In the genomic region with DNA sequence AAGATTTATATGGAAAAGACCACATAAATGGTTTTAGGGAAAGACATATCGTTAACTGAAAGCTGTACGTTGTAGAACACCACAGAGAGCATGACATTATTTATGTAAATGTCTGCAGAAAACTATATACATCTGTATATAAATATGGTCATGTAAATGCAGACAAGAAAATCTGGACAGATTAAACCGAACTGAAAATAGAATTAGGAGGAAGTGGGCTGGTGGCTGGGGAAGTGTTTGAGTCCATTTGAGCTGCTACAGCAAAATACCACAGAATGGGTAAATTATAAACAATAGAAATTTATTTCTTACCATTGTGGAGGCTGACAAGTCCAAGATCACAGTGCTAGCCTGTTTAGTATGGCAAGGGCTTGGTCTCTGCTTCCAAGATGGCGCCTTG, we compare ENCODE assay signal across 18 cellular contexts. TPM values are rescaled to one million over a fixed set of nuclear protein-coding genes. Genes with fewer than 3 reads are reported as not detected.
DNase-seq lines count a peak whose midpoint lies in the region; ATAC-seq, FAIRE-seq and TF ChIP-seq lines count a peak whose summit lies in the region.
"Had no signal": no experiment of that assay in that cellular context is flagged by ENCODE, and none has a peak within 500 bp of the region (broad histone marks: within the 10 kb centered on the region; RNA-seq: fewer than 3 reads in every experiment).

No MANE protein-coding gene starts in this region.

- DNase-seq in GM18507 (ENCODE audit: extremely low spot score, insufficient read length, low read depth) (no peak), NAMALWA (ENCODE audit: low spot score) (peak; percentile 37), activated B cell treated with CpG ODN at 0.5 μM for 24 hours (no peak), GM19238 (ENCODE audit: insufficient read length, low spot score) (no peak), retina (no peak)
- DNase-seq: BE2C, DMS 273 treated with DMSO at 0.1 percent for 48 hours, GM23248, MM.1S, NCI-H1436 treated with DMSO at 0.1 percent for 48 hours, NCI-H2081, NCI-H510A treated with DMSO at 0.1 percent for 48 hours, PC-9, T-helper 2 cell had no signal

- peak overlapping the region; percentile 91 for H3K27ac Mint-ChIP-seq in activated B cell treated with CpG ODN at 0.5 μM for 24 hours
- H3K27ac Mint-ChIP-seq in stimulated activated memory B cell treated with anti-CD40 and anti-IgM and Interleukin-4, amounts not matched to agents 10 μg/mL and 1 μg/mL and 100 μg/mL, for 72 hours, result peak overlapping the region; percentile 67

- TF ChIP-seq CTCF in activated B cell treated with CpG ODN at 0.5 μM for 24 hours (IDR thresholded peaks at IDR 0.05), result no peak

- POLR2A ChIA-PET in activated B cell treated with CpG ODN at 0.5 μM for 24 hours (lab: Charles Lee), result interaction anchor here (0.6 to 2.5 kb wide), 7 partner anchors 10 to 183 kb away, joined by 3 to 10 read pairs (median 4); a partner anchor contains a TSS

- FAIRE-seq in GM18507 (lab: Jason Lieb, UNC), result peak; percentile 70

- CTCF ChIA-PET in activated B cell treated with CpG ODN at 0.5 μM for 24 hours (lab: Charles Lee), result interaction anchor here (1.2 kb wide), 1 partner anchor 16 kb away, joined by 4 read pairs; no protein-coding TSS in a partner anchor

- no peaks in the 10 kb centered on the region for H3K27me3 Mint-ChIP-seq in activated B cell treated with CpG ODN at 0.5 μM for 24 hours
- H3K27me3 Mint-ChIP-seq in stimulated activated memory B cell treated with anti-CD40 and anti-IgM and Interleukin-4, amounts not matched to agents 10 μg/mL and 1 μg/mL and 100 μg/mL, for 72 hours, result no peaks in the 10 kb centered on the region

- no peaks in the 10 kb centered on the region for H3K36me3 Mint-ChIP-seq in activated B cell treated with CpG ODN at 0.5 μM for 24 hours (ENCODE audit: low read depth)
- H3K36me3 Mint-ChIP-seq in stimulated activated memory B cell treated with anti-CD40 and anti-IgM and Interleukin-4, amounts not matched to agents 10 μg/mL and 1 μg/mL and 100 μg/mL, for 72 hours, result peaks cover 6% of the 10 kb centered on the region

- peaks cover 5% of the 10 kb centered on the region for H3K9me3 Mint-ChIP-seq in activated B cell treated with CpG ODN at 0.5 μM for 24 hours
- H3K9me3 Mint-ChIP-seq in stimulated activated memory B cell treated with anti-CD40 and anti-IgM and Interleukin-4, amounts not matched to agents 10 μg/mL and 1 μg/mL and 100 μg/mL, for 72 hours, result peaks cover 6% of the 10 kb centered on the region

- ATAC-seq in activated B cell treated with CpG ODN at 0.5 μM for 24 hours (ENCODE audit: low read depth) (peak; percentile 12), HG02852 (IDR thresholded peaks at IDR 0.05; ENCODE audit: unreplicated experiment) (no peak), HG03095 (IDR thresholded peaks at IDR 0.05; ENCODE audit: unreplicated experiment) (no peak)
- ATAC-seq in stimulated activated memory B cell treated with anti-CD40 and anti-IgM and Interleukin-4, amounts not matched to agents 10 μg/mL and 1 μg/mL and 100 μg/mL, for 72 hours, result no peak
- ATAC-seq: HCT116 had no signal

- peak overlapping the region; percentile 24 for H3K4me3 Mint-ChIP-seq in activated B cell treated with CpG ODN at 0.5 μM for 24 hours
- H3K4me3 Mint-ChIP-seq in stimulated activated memory B cell treated with anti-CD40 and anti-IgM and Interleukin-4, amounts not matched to agents 10 μg/mL and 1 μg/mL and 100 μg/mL, for 72 hours, result no peak overlapping the region

- intact Hi-C loops in activated B cell treated with CpG ODN at 0.5 μM for 24 hours (cut with micrococcal nuclease), result no loop called here

- H3K4me1 Mint-ChIP-seq in activated B cell treated with CpG ODN at 0.5 μM for 24 hours, result peaks cover 91% of the 10 kb centered on the region
- peaks cover 86% of the 10 kb centered on the region for H3K4me1 Mint-ChIP-seq in stimulated activated memory B cell treated with anti-CD40 and anti-IgM and Interleukin-4, amounts not matched to agents 10 μg/mL and 1 μg/mL and 100 μg/mL, for 72 hours

RNA-seq across cellular contexts. Expression of a gene that starts 56.3 kb away (rescaled TPM):
- 59.9 and 64.5 TPM in 2 replicates for total RNA-seq in activated B cell treated with CpG ODN at 0.5 μM for 24 hours
